11 cellular contexts compared by ENCODE assay signal in genomic region chr2:126664639-126665038, GRCh38. TPM values are rescaled to one million over a fixed set of nuclear protein-coding genes. Genes with fewer than 3 reads are reported as not detected.
DNase-seq lines count a peak whose midpoint lies in the region; ATAC-seq and TF ChIP-seq lines count a peak whose summit lies in the region.
"Had no signal": no experiment of that assay in that cellular context is flagged by ENCODE, and none has a peak within 500 bp of the region (broad histone marks: within the 10 kb centered on the region; RNA-seq: fewer than 3 reads in every experiment).

No MANE protein-coding gene starts in this region.

- H3K9me3 ChIP-seq in uterus (no peaks in the 10 kb centered on the region), vagina (no peaks in the 10 kb centered on the region)
- H3K9me3 ChIP-seq: lower lobe of right lung had no signal

- TF ChIP-seq POLR2A in uterus (IDR thresholded peaks at IDR 0.05) = no peak
- no peak for TF ChIP-seq POLR2A in vagina (IDR thresholded peaks at IDR 0.05)

- H3K27ac ChIP-seq in uterus (no peak overlapping the region), vagina (no peak overlapping the region)
- H3K27ac ChIP-seq: lower lobe of right lung had no signal

- peaks cover 7% of the 10 kb centered on the region for H3K36me3 Mint-ChIP-seq in natural killer cell

- peaks cover 86 to 94% of the 10 kb centered on the region in 2 donors for H3K4me1 Mint-ChIP-seq in natural killer cell

- DNase-seq in natural killer cell (no peak), uterus (no peak), vagina (ENCODE audit: extremely low spot score in 2 of 2) (no peak), DMS79 treated with DMSO at 0.1 percent for 48 hours (lab: John Stamatoyannopoulos, UW) (no peak)
- DNase-seq in central memory CD4-positive, alpha-beta T cell = no peak
- DNase-seq: activated CD4-positive, alpha-beta T cell treated with anti-CD3 and anti-CD28 coated beads for 4 hours; lower lobe of right lung; NCI-H446 treated with DMSO at 0.1 percent for 48 hours had no signal

- H3K4me1 ChIP-seq in uterus = peaks cover 0 to 19% of the 10 kb centered on the region in 2 donors
- H3K4me1 ChIP-seq in vagina = peaks cover 86% of the 10 kb centered on the region

- peak; percentile 31 for ATAC-seq in GM18867 (IDR thresholded peaks at IDR 0.05; ENCODE audit: unreplicated experiment)
- ATAC-seq in GM21723 (IDR thresholded peaks at IDR 0.05; ENCODE audit: unreplicated experiment) = peak; percentile 35
- ATAC-seq in HG03521 (IDR thresholded peaks at IDR 0.05; ENCODE audit: unreplicated experiment) = peak; percentile 21
- ATAC-seq in natural killer cell = peak in 2 of 3 donors; percentile 11 to 17
- ATAC-seq: lower lobe of right lung had no signal

- intact Hi-C loops in natural killer cell (cut with micrococcal nuclease) = no loop called here
- intact Hi-C loops in uterus (cut with DNase I; ENCODE audit: low total_unique reads) = no loop called here
- intact Hi-C loops in vagina (cut with DNase I) = no loop called here

- H3K9me3 Mint-ChIP-seq in natural killer cell = no peaks in the 10 kb centered on the region

- TF ChIP-seq CTCF in natural killer cell (IDR thresholded peaks at IDR 0.05) (no peak), uterus (IDR thresholded peaks at IDR 0.05) (no peak), vagina (IDR thresholded peaks at IDR 0.05) (no peak)

- H3K4me3 Mint-ChIP-seq in natural killer cell = peak overlapping the region; percentile 43

- H3K4me3 ChIP-seq in uterus (no peak overlapping the region), vagina (no peak overlapping the region)
- H3K4me3 ChIP-seq: lower lobe of right lung had no signal

- no peaks in the 10 kb centered on the region for H3K27me3 Mint-ChIP-seq in natural killer cell (ENCODE audit: low read depth in 2 of 2)

- H3K27me3 ChIP-seq in uterus (no peaks in the 10 kb centered on the region), vagina (no peaks in the 10 kb centered on the region)

- H3K36me3 ChIP-seq in uterus (no peaks in the 10 kb centered on the region), vagina (no peaks in the 10 kb centered on the region)

- H3K27ac Mint-ChIP-seq in natural killer cell = peak overlapping the region; percentile 89 to 97

RNA-seq across cellular contexts. Expression of gene GYPC, which starts 8.7 kb away (rescaled TPM):
- 10 to 100 TPM; 74.2 to 92.3 (median 78.7) TPM for total RNA-seq in natural killer cell
- total RNA-seq in uterus = 10 to 100 TPM; 35.1 to 75.0 (median 57.8) TPM
- 84.2 TPM for total RNA-seq in vagina
